In genomic region chr6:13908955-13909381, GRCh38 we compare ENCODE assay signal across 1 cellular context.
TF ChIP-seq lines count a peak whose summit lies in the region.

No MANE protein-coding gene starts in this region.

TF ChIP-seq in K562, 482 proteins besides CTCF, POLR2A, EP300 and RAD21 (continued from another document):
- 0 out of 2 replicates have a peak, but pooled peaks have one; percentile 31 for TF ChIP-seq ZBTB9 (CRISPR knock-in tag; IDR thresholded peaks at IDR 0.05)
- 0 out of 2 replicates have a peak, but pooled peaks have one; percentile 60 for TF ChIP-seq ELF4 (CRISPR knock-in tag; IDR thresholded peaks at IDR 0.05)
- 0 out of 2 replicates have a peak, but pooled peaks have one; percentile 19 for TF ChIP-seq RB1 (IDR thresholded peaks at IDR 0.05; ENCODE audit: low read depth)
- peak; percentile 96 for TF ChIP-seq SOX6 (IDR thresholded peaks at IDR 0.05)
- no peak for TF ChIP-seq DACH1 (IDR thresholded peaks at IDR 0.05; ENCODE audit: partially characterized antibody)
- TF ChIP-seq, protein P1, sequence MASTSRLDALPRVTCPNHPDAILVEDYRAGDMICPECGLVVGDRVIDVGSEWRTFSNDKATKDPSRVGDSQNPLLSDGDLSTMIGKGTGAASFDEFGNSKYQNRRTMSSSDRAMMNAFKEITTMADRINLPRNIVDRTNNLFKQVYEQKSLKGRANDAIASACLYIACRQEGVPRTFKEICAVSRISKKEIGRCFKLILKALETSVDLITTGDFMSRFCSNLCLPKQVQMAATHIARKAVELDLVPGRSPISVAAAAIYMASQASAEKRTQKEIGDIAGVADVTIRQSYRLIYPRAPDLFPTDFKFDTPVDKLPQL (IDR thresholded peaks at IDR 0.05; ENCODE audit: extremely low read depth, insufficient read length), result no peak
- peak; percentile 58 for TF ChIP-seq BRD9 (IDR thresholded peaks at IDR 0.05; ENCODE audit: low read depth, partially characterized antibody)
- TF ChIP-seq MAFG (tag; conservative IDR thresholded peaks at IDR 0.05), result no peak
- TF ChIP-seq DEAF1 (CRISPR knock-in tag; IDR thresholded peaks at IDR 0.05), result peak; percentile 99
- peak; percentile 91 for TF ChIP-seq CC2D1A (IDR thresholded peaks at IDR 0.05)
- peak; percentile 62; the same call in 1 of the 2 replicates for TF ChIP-seq HDAC2 (IDR thresholded peaks at IDR 0.05)
- TF ChIP-seq CXXC5 (CRISPR knock-in tag; IDR thresholded peaks at IDR 0.05), result 0 out of 2 replicates have a peak, but pooled peaks have one; percentile 25
- TF ChIP-seq, protein P2, sequence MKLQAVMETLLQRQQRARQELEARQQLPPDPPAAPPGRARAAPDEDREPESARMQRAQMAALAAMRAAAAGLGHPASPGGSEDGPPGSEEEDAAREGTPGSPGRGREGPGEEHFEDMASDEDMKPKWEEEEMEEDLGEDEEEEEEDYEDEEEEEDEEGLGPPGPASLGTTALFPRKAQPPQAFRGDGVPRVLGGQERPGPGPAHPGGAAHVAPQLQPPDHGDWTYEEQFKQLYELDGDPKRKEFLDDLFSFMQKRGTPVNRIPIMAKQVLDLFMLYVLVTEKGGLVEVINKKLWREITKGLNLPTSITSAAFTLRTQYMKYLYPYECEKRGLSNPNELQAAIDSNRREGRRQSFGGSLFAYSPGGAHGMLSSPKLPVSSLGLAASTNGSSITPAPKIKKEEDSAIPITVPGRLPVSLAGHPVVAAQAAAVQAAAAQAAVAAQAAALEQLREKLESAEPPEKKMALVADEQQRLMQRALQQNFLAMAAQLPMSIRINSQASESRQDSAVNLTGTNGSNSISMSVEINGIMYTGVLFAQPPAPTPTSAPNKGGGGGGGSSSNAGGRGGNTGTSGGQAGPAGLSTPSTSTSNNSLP (IDR thresholded peaks at IDR 0.05; ENCODE audit: borderline replicate concordance, low read depth, low read length), result peak; percentile 58; the same call in 1 of the 2 replicates
- 0 out of 4 replicates have a peak, but pooled peaks of 1 of the 2 experiments have one; percentile 78 for TF ChIP-seq ARNT (IDR thresholded peaks at IDR 0.05)
- TF ChIP-seq MLX (CRISPR knock-in tag; conservative IDR thresholded peaks at IDR 0.05), result no peak
- 0 out of 2 replicates have a peak, but pooled peaks have one; percentile 22 for TF ChIP-seq CHAMP1 (IDR thresholded peaks at IDR 0.05)
- TF ChIP-seq TRIM24 (IDR thresholded peaks at IDR 0.05), result peak in 1 of 2 experiments; percentile 22; a peak in 1 of 4 replicates
- TF ChIP-seq, protein P3, sequence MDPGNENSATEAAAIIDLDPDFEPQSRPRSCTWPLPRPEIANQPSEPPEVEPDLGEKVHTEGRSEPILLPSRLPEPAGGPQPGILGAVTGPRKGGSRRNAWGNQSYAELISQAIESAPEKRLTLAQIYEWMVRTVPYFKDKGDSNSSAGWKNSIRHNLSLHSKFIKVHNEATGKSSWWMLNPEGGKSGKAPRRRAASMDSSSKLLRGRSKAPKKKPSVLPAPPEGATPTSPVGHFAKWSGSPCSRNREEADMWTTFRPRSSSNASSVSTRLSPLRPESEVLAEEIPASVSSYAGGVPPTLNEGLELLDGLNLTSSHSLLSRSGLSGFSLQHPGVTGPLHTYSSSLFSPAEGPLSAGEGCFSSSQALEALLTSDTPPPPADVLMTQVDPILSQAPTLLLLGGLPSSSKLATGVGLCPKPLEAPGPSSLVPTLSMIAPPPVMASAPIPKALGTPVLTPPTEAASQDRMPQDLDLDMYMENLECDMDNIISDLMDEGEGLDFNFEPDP (CRISPR knock-in tag; IDR thresholded peaks at IDR 0.05), result no peak
- TF ChIP-seq ZBTB17 (CRISPR knock-in tag; IDR thresholded peaks at IDR 0.05), result peak; percentile 22; the same call in 1 of the 2 replicates
- peak; percentile 51; the same call in 1 of the 2 replicates for TF ChIP-seq JUND (IDR thresholded peaks at IDR 0.05; ENCODE audit: borderline replicate concordance, low read depth, low read length)
- TF ChIP-seq JUND (tag; IDR thresholded peaks at IDR 0.05; ENCODE audit: borderline replicate concordance, low read depth, low read length), result peak; percentile 65; the same call in 2 of the 3 replicates
- peak; percentile 99 for TF ChIP-seq TCF7 (IDR thresholded peaks at IDR 0.05; ENCODE audit: borderline replicate concordance)
- no peak for TF ChIP-seq ZNF318 (IDR thresholded peaks at IDR 0.05; ENCODE audit: borderline replicate concordance in 1 of 2, low read depth in 1 of 2)
- TF ChIP-seq RERE (CRISPR knock-in tag; IDR thresholded peaks at IDR 0.05; ENCODE audit: borderline replicate concordance), result no peak
